18 cellular contexts compared by ENCODE assay signal in genomic region chr3:42815826-42816225, GRCh38. TPM values are rescaled to one million over a fixed set of nuclear protein-coding genes. Genes with fewer than 3 reads are reported as not detected.
DNase-seq lines count a peak whose midpoint lies in the region; ATAC-seq and TF ChIP-seq lines count a peak whose summit lies in the region.
"Had no signal": no experiment of that assay in that cellular context is flagged by ENCODE, and none has a peak within 500 bp of the region (broad histone marks: within the 10 kb centered on the region; RNA-seq: fewer than 3 reads in every experiment).

No MANE protein-coding gene starts in this region.

- H3K4me3 Mint-ChIP-seq in activated CD4-positive, alpha-beta memory T cell treated with anti-CD3 and anti-CD28 coated beads for 36 hours, result no peak overlapping the region

- TF ChIP-seq CTCF in PC-3 (conservative IDR thresholded peaks at IDR 0.05; ENCODE audit: low read depth, low read length) (no peak), smooth muscle cell (IDR thresholded peaks at IDR 0.05; ENCODE audit: borderline replicate concordance, insufficient read depth, poor library complexity, severe bottlenecking) (no peak)

- intact Hi-C loops in PC-3 (cut with micrococcal nuclease), result loop anchor here (1.0 kb wide), 1 partner anchor 12 kb away; the partner anchor contains the start of gene HIGD1A
- intact Hi-C loops in activated CD4-positive, alpha-beta memory T cell treated with anti-CD3 and anti-CD28 coated beads for 36 hours (cut with micrococcal nuclease), result no loop called here
- intact Hi-C loops in Right ventricle myocardium superior (cut with DNase I), result no loop called here

- CTCF ChIA-PET in PC-3 (lab: Charles Lee), result no interaction called here
- CTCF ChIA-PET in activated CD4-positive, alpha-beta memory T cell treated with anti-CD3 and anti-CD28 coated beads for 36 hours (lab: Charles Lee), result no interaction called here

- H3K9ac ChIP-seq in PC-3 (ENCODE audit: low read length) (no peak overlapping the region), smooth muscle cell (ENCODE audit: low read depth) (no peak overlapping the region)
- H3K9ac ChIP-seq: BLaER1 treated with 17β-estradiol and CSF1 and Interleukin-3, amounts not matched to agents 10 nM and 100 nM; KMS-11 had no signal

- H3F3A ChIP-seq in PC-3 (ENCODE audit: low read length, unreplicated experiment), result no peaks in the 10 kb centered on the region
- H3F3A ChIP-seq in smooth muscle cell (ENCODE audit: low read depth), result no peaks in the 10 kb centered on the region

- no peaks in the 10 kb centered on the region for H3K27me3 Mint-ChIP-seq in activated CD4-positive, alpha-beta memory T cell treated with anti-CD3 and anti-CD28 coated beads for 36 hours

- H3K4me1 Mint-ChIP-seq in activated CD4-positive, alpha-beta memory T cell treated with anti-CD3 and anti-CD28 coated beads for 36 hours (ENCODE audit: low read depth), result no peaks in the 10 kb centered on the region

- H3K27ac ChIP-seq in PC-3 (ENCODE audit: low read length) (peak overlapping the region; percentile 59), epithelial cell of prostate (peak overlapping the region; percentile 62), smooth muscle cell (ENCODE audit: low read depth) (peak overlapping the region; percentile 86)
- H3K27ac ChIP-seq: BLaER1 treated with 17β-estradiol and CSF1 and Interleukin-3, amounts not matched to agents 10 nM and 100 nM; KMS-11; SK-N-MC had no signal

- no peak overlapping the region for H3K4me3 ChIP-seq in PC-3 (ENCODE audit: low read length)
- H3K4me3 ChIP-seq in smooth muscle cell, result no peak overlapping the region
- H3K4me3 ChIP-seq: BLaER1 treated with 17β-estradiol and CSF1 and Interleukin-3, amounts not matched to agents 10 nM and 100 nM; SK-N-MC had no signal

- H3K27me3 ChIP-seq in PC-3 (ENCODE audit: low read length), result no peaks in the 10 kb centered on the region
- no peaks in the 10 kb centered on the region for H3K27me3 ChIP-seq in smooth muscle cell (ENCODE audit: low read depth)
- H3K27me3 ChIP-seq: BLaER1 treated with 17β-estradiol and CSF1 and Interleukin-3, amounts not matched to agents 10 nM and 100 nM had no signal

- H3K4me2 ChIP-seq in PC-3 (ENCODE audit: low read length) (peak overlapping the region; percentile 40), smooth muscle cell (no peak overlapping the region)
- H3K4me2 ChIP-seq: BLaER1 treated with 17β-estradiol and CSF1 and Interleukin-3, amounts not matched to agents 10 nM and 100 nM; KMS-11 had no signal

- H3K9me2 ChIP-seq in PC-3 (replicated peaks; ENCODE audit: low read length), result no peaks in the 10 kb centered on the region

- no peaks in the 10 kb centered on the region for H3K36me3 Mint-ChIP-seq in activated CD4-positive, alpha-beta memory T cell treated with anti-CD3 and anti-CD28 coated beads for 36 hours

- H3K36me3 ChIP-seq in PC-3 (ENCODE audit: low read depth, low read length) (no peaks in the 10 kb centered on the region), smooth muscle cell (ENCODE audit: low read depth) (no peaks in the 10 kb centered on the region)
- H3K36me3 ChIP-seq: BLaER1 treated with 17β-estradiol and CSF1 and Interleukin-3, amounts not matched to agents 10 nM and 100 nM had no signal

- H2AFZ ChIP-seq in PC-3 (ENCODE audit: low read length) (no peak overlapping the region), smooth muscle cell (ENCODE audit: low read depth) (no peak overlapping the region)

- 64% methylated on average over 2 of the region's 2 CpGs for WGBS in smooth muscle cell (ENCODE audit: low lambda C conversion rate)

- H4K20me1 ChIP-seq in PC-3 (ENCODE audit: low read length) (no peaks in the 10 kb centered on the region), smooth muscle cell (ENCODE audit: low read depth) (no peaks in the 10 kb centered on the region)
- H4K20me1 ChIP-seq: BLaER1 treated with 17β-estradiol and CSF1 and Interleukin-3, amounts not matched to agents 10 nM and 100 nM had no signal

- no peaks in the 10 kb centered on the region for H3K9me3 Mint-ChIP-seq in activated CD4-positive, alpha-beta memory T cell treated with anti-CD3 and anti-CD28 coated beads for 36 hours

- BruUV-seq in PC-3 (replicated peaks; lab: Mats Ljungman, UMichigan), result no TSS peak

- H3K9me3 ChIP-seq in PC-3 (ENCODE audit: low read length), result no peaks in the 10 kb centered on the region
- no peaks in the 10 kb centered on the region for H3K9me3 ChIP-seq in smooth muscle cell (replicated peaks; ENCODE audit: low read depth)
- H3K9me3 ChIP-seq: BLaER1 treated with 17β-estradiol and CSF1 and Interleukin-3, amounts not matched to agents 10 nM and 100 nM had no signal

- H3K79me2 ChIP-seq in PC-3 (ENCODE audit: low read length) (no peaks in the 10 kb centered on the region), smooth muscle cell (ENCODE audit: low read depth) (no peaks in the 10 kb centered on the region)

- DNase-seq in HCEC 1CT (peak; percentile 10), PC-3 (peak; percentile 38), epithelial cell of prostate (ENCODE audit: low read depth, low spot score) (no peak), smooth muscle cell (lab: John Stamatoyannopoulos, UW; ENCODE audit: unreplicated experiment) (no peak), NCI-H1048 (lab: John Stamatoyannopoulos, UW) (no peak), Right ventricle myocardium superior (no peak)
- DNase-seq in activated CD4-positive, alpha-beta memory T cell treated with anti-CD3 and anti-CD28 coated beads for 36 hours, result no peak
- DNase-seq: DMS153; EL; MM.1S; NCI-H1436; NCI-H526; NK-92 treated with Interleukin-12 subunit alpha and Interleukin-12 subunit beta, amount 100 ng/mL, for 24 hours had no signal

- no peak overlapping the region for H3K27ac Mint-ChIP-seq in activated CD4-positive, alpha-beta memory T cell treated with anti-CD3 and anti-CD28 coated beads for 36 hours

- peak; percentile 19 for ATAC-seq in PC-3
- ATAC-seq in HG02623 (IDR thresholded peaks at IDR 0.05; ENCODE audit: unreplicated experiment), result no peak
- ATAC-seq in Right ventricle myocardium superior (ENCODE audit: poor library complexity), result no peak

- POLR2A ChIA-PET in PC-3 (lab: Charles Lee; ENCODE audit: unreplicated experiment), result interaction anchor here (0.7 to 1.5 kb wide), 3 partner anchors 13 to 66 kb away, joined by 3 to 11 read pairs (median 9); no protein-coding TSS in a partner anchor
- POLR2A ChIA-PET in activated CD4-positive, alpha-beta memory T cell treated with anti-CD3 and anti-CD28 coated beads for 36 hours (lab: Charles Lee), result no interaction called here

- H3K4me1 ChIP-seq in PC-3 (ENCODE audit: insufficient read depth, low read length) (peaks cover 47% of the 10 kb centered on the region), smooth muscle cell (ENCODE audit: low read depth) (no peaks in the 10 kb centered on the region)
- H3K4me1 ChIP-seq: BLaER1 treated with 17β-estradiol and CSF1 and Interleukin-3, amounts not matched to agents 10 nM and 100 nM had no signal

RNA-seq across cellular contexts. Expression of gene ACKR2, which starts 6.6 kb away (rescaled TPM):
- total RNA-seq in PC-3 (2014; rRNA removed) (1.3 and 3.9 TPM in 2 replicates), smooth muscle cell (5.6 and 17.2 TPM in 2 replicates), Right ventricle myocardium superior (0.43 TPM)
- polyA plus RNA-seq in smooth muscle cell, result 1.1 and 7.0 TPM in 2 replicates
- total RNA-seq in activated CD4-positive, alpha-beta memory T cell treated with anti-CD3 and anti-CD28 coated beads for 36 hours, result under 1 TPM; 0.44 to 0.74 TPM

RNA-seq across cellular contexts. Expression of gene HIGD1A, which starts 11.5 kb away (rescaled TPM):
- total RNA-seq in PC-3 (2014; rRNA removed), result 118 and 154 TPM in 2 replicates
- 322 and 339 TPM in 2 replicates for total RNA-seq in smooth muscle cell
- polyA plus RNA-seq in smooth muscle cell, result 159 and 297 TPM in 2 replicates
- 10 to 100 TPM; 63.7 to 68.4 TPM for total RNA-seq in activated CD4-positive, alpha-beta memory T cell treated with anti-CD3 and anti-CD28 coated beads for 36 hours
- total RNA-seq in Right ventricle myocardium superior, result 320 TPM

RNA-seq across cellular contexts. Expression of gene CCDC13, which starts 42.8 kb away (rescaled TPM):
- 0.47 TPM in 1 of 2 replicates, not detected in the other for total RNA-seq in PC-3 (2014; rRNA removed)
- total RNA-seq in smooth muscle cell, result not detected in 2 replicates
- polyA plus RNA-seq in smooth muscle cell, result 0.48 TPM in 1 of 2 replicates, not detected in the other
- under 1 TPM in 1 of 2 experiments, not detected in 1; 0.76 TPM for total RNA-seq in activated CD4-positive, alpha-beta memory T cell treated with anti-CD3 and anti-CD28 coated beads for 36 hours
- 0.24 TPM for total RNA-seq in Right ventricle myocardium superior
- total RNA-seq: H1 had no signal

RNA-seq across cellular contexts. Expression of gene CYP8B1, which starts 59.9 kb away (rescaled TPM):
- total RNA-seq in PC-3 (2014; rRNA removed) (not detected in 2 replicates), smooth muscle cell (not detected in 2 replicates), Right ventricle myocardium superior (not detected)
- polyA plus RNA-seq in smooth muscle cell, result not detected in 2 replicates
- not detected for total RNA-seq in activated CD4-positive, alpha-beta memory T cell treated with anti-CD3 and anti-CD28 coated beads for 36 hours
- total RNA-seq: H1 had no signal
- polyA plus RNA-seq: H1 had no signal

Comparison
In these comparisons a context has a peak if more than half of its experiments do, and no peak if none do; other contexts are left out.
1. DNase-seq: peak in HCEC 1CT (single experiment) and PC-3 (single experiment); none in epithelial cell of prostate (single experiment), smooth muscle cell (single experiment), NCI-H1048 (single experiment), activated CD4-positive, alpha-beta memory T cell treated with anti-CD3 and anti-CD28 coated beads for 36 hours (single experiment) and Right ventricle myocardium superior (single experiment).
2. Peak in every context shown above with its lines, with median percentiles within 50 percentile points of each other: H3K27ac ChIP-seq.